1 cellular context compared by ENCODE assay signal in the genomic region with DNA sequence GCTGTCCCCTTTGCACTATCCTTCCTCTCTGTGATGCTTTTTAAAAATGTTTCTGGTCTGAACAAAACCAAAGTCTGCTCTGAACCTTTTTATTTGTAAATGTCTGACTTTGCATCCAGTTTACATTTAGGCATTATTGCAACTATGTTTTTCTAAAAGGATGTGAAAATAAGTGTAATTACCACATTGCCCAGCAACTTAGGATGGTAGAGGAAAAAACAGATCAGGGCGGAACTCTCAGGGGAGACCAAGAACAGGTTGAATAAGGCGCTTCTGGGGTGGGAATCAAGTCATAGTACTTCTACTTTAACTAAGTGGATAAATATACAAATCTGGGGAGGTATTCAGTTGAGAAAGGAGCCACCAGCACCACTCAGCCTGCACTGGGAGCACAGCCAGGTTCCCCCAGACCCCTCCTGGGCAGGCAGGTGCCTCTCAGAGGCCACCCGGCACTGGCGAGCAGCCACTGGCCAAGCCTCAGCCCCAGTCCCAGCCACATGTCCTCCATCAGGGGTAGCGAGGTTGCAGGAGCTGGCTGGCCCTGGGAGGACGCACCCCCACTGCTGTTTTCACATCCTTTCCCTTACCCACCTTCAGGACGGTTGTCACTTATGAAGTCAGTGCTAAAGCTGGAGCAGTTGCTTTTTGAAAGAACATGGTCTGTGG.
TF ChIP-seq lines count a peak whose summit lies in the region.

No MANE protein-coding gene starts in this region.

TF ChIP-seq in WTC11, 78 proteins besides CTCF, POLR2A, EP300 and RAD21 (continued from another document):
- TF ChIP-seq, protein P1, sequence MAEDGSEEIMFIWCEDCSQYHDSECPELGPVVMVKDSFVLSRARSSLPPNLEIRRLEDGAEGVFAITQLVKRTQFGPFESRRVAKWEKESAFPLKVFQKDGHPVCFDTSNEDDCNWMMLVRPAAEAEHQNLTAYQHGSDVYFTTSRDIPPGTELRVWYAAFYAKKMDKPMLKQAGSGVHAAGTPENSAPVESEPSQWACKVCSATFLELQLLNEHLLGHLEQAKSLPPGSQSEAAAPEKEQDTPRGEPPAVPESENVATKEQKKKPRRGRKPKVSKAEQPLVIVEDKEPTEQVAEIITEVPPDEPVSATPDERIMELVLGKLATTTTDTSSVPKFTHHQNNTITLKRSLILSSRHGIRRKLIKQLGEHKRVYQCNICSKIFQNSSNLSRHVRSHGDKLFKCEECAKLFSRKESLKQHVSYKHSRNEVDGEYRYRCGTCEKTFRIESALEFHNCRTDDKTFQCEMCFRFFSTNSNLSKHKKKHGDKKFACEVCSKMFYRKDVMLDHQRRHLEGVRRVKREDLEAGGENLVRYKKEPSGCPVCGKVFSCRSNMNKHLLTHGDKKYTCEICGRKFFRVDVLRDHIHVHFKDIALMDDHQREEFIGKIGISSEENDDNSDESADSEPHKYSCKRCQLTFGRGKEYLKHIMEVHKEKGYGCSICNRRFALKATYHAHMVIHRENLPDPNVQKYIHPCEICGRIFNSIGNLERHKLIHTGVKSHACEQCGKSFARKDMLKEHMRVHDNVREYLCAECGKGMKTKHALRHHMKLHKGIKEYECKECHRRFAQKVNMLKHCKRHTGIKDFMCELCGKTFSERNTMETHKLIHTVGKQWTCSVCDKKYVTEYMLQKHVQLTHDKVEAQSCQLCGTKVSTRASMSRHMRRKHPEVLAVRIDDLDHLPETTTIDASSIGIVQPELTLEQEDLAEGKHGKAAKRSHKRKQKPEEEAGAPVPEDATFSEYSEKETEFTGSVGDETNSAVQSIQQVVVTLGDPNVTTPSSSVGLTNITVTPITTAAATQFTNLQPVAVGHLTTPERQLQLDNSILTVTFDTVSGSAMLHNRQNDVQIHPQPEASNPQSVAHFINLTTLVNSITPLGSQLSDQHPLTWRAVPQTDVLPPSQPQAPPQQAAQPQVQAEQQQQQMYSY (CRISPR knock-in tag; IDR thresholded peaks at IDR 0.05) = no peak
- no peak for TF ChIP-seq ZNF317 (CRISPR knock-in tag; IDR thresholded peaks at IDR 0.05; ENCODE audit: borderline replicate concordance, low read depth)
- TF ChIP-seq, protein P2, sequence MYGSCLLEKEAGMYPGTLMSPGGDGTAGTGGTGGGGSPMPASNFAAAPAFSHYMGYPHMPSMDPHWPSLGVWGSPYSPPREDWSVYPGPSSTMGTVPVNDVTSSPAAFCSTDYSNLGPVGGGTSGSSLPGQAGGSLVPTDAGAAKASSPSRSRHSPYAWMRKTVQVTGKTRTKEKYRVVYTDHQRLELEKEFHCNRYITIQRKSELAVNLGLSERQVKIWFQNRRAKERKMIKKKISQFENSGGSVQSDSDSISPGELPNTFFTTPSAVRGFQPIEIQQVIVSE (CRISPR knock-in tag; IDR thresholded peaks at IDR 0.05; ENCODE audit: borderline replicate concordance) = no peak
- TF ChIP-seq, protein P3, sequence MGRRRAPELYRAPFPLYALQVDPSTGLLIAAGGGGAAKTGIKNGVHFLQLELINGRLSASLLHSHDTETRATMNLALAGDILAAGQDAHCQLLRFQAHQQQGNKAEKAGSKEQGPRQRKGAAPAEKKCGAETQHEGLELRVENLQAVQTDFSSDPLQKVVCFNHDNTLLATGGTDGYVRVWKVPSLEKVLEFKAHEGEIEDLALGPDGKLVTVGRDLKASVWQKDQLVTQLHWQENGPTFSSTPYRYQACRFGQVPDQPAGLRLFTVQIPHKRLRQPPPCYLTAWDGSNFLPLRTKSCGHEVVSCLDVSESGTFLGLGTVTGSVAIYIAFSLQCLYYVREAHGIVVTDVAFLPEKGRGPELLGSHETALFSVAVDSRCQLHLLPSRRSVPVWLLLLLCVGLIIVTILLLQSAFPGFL (CRISPR knock-in tag; IDR thresholded peaks at IDR 0.05; ENCODE audit: borderline replicate concordance) = no peak
